Comparison of ENCODE assay signal across 22 cellular contexts in genomic region chr11:133515075-133515474, GRCh38. TPM values are rescaled to one million over a fixed set of nuclear protein-coding genes. Genes with fewer than 3 reads are reported as not detected.
"Had no signal": no experiment of that assay in that cellular context is flagged by ENCODE, and none has a peak within 500 bp of the region (broad histone marks: within the 10 kb centered on the region; RNA-seq: fewer than 3 reads in every experiment).

No MANE protein-coding gene starts in this region.

- H3K4me1 ChIP-seq: body of pancreas, lower lobe of right lung, suprapubic skin had no signal

- DNase-seq: activated CD4-positive, alpha-beta T cell treated with anti-CD3 and anti-CD28 coated beads, Interleukin-2, amount 10 ng/mL, durations not matched to agents 24 days and 14 days; activated CD4-positive, CD25-positive, alpha-beta regulatory T cell; activated CD8-positive, alpha-beta memory T cell treated with anti-CD3 and anti-CD28 coated beads, Interleukin-2, amount 50 U/mL, for 4 hours; activated CD8-positive, alpha-beta T cell treated with anti-CD3 and anti-CD28 coated beads, Interleukin-2, amount 10 ng/mL, durations not matched to agents 7 days and 5 days; activated gamma-delta T cell; activated T-cell treated with anti-CD3 and anti-CD28 coated beads, Interleukin-2, amount 50 U/mL, for 72 hours; amygdala; effector CD4-positive, alpha-beta T cell; foreskin fibroblast; head of caudate nucleus; lower lobe of right lung; right lobe of liver; trophoblast cell had no signal

- H3K36me3 Mint-ChIP-seq: activated naive CD8-positive, alpha-beta T cell had no signal

- ATAC-seq: activated CD8-positive, alpha-beta T cell treated with anti-CD3 and anti-CD28 coated beads, Interleukin-2, amount 10 ng/mL, durations not matched to agents 7 days and 5 days; activated T-cell treated with anti-CD3 and anti-CD28 coated beads, Interleukin-2, amount 50 U/mL, for 72 hours; body of pancreas; lower lobe of right lung; right lobe of liver had no signal

- H3K9me3 ChIP-seq: body of pancreas, lower lobe of right lung, right lobe of liver, suprapubic skin had no signal

- H3K27me3 Mint-ChIP-seq: activated CD4-positive, alpha-beta T cell treated with anti-CD3 and anti-CD28 coated beads, Interleukin-2, amount 10 ng/mL, durations not matched to agents 24 days and 14 days; central memory CD8-positive, alpha-beta T cell; stimulated activated naive CD8-positive, alpha-beta T cell treated with anti-CD3 and anti-CD28 coated beads, Interleukin-15, Interleukin-2, amounts not matched to agents 100 ng/mL and 50 ng/mL, for 24 hours had no signal

- H3K27ac Mint-ChIP-seq: activated CD4-positive, alpha-beta T cell treated with anti-CD3 and anti-CD28 coated beads, Interleukin-2, amount 10 ng/mL, durations not matched to agents 24 days and 14 days; activated CD8-positive, alpha-beta T cell treated with anti-CD3 and anti-CD28 coated beads, Interleukin-2, amount 10 ng/mL, durations not matched to agents 7 days and 5 days; activated naive CD8-positive, alpha-beta T cell; activated T-cell treated with anti-CD3 and anti-CD28 coated beads, Interleukin-2, amount 50 U/mL, for 72 hours; nephron; stimulated activated naive CD8-positive, alpha-beta T cell treated with anti-CD3 and anti-CD28 coated beads, Interleukin-15, Interleukin-2, amounts not matched to agents 100 ng/mL and 50 ng/mL, for 24 hours had no signal

- H3K4me2 ChIP-seq: smooth muscle cell had no signal

- H3K4me3 Mint-ChIP-seq: activated CD4-positive, alpha-beta T cell treated with anti-CD3 and anti-CD28 coated beads, Interleukin-2, amount 10 ng/mL, durations not matched to agents 24 days and 14 days; activated CD8-positive, alpha-beta T cell treated with anti-CD3 and anti-CD28 coated beads, Interleukin-2, amount 10 ng/mL, durations not matched to agents 7 days and 5 days; activated naive CD8-positive, alpha-beta T cell; activated T-cell treated with anti-CD3 and anti-CD28 coated beads, Interleukin-2, amount 50 U/mL, for 72 hours; central memory CD8-positive, alpha-beta T cell; nephron; stimulated activated naive CD8-positive, alpha-beta T cell treated with anti-CD3 and anti-CD28 coated beads, Interleukin-15, Interleukin-2, amounts not matched to agents 100 ng/mL and 50 ng/mL, for 24 hours had no signal

- H3K9me3 Mint-ChIP-seq: activated CD4-positive, alpha-beta T cell treated with anti-CD3 and anti-CD28 coated beads, Interleukin-2, amount 10 ng/mL, durations not matched to agents 24 days and 14 days; nephron; stimulated activated naive CD8-positive, alpha-beta T cell treated with anti-CD3 and anti-CD28 coated beads, Interleukin-15, Interleukin-2, amounts not matched to agents 100 ng/mL and 50 ng/mL, for 24 hours had no signal

- H3K4me1 Mint-ChIP-seq: activated CD4-positive, alpha-beta T cell treated with anti-CD3 and anti-CD28 coated beads, Interleukin-2, amount 10 ng/mL, durations not matched to agents 24 days and 14 days; central memory CD8-positive, alpha-beta T cell; nephron had no signal

- H3K4me3 ChIP-seq: body of pancreas, coronary artery, lower lobe of right lung, right lobe of liver, smooth muscle cell, suprapubic skin had no signal

- H3K27me3 ChIP-seq: body of pancreas, right lobe of liver, suprapubic skin had no signal

- H3K36me3 ChIP-seq: lower lobe of right lung, right lobe of liver, suprapubic skin had no signal

- H3K27ac ChIP-seq: body of pancreas, coronary artery, lower lobe of right lung, right lobe of liver, suprapubic skin had no signal

RNA-seq across cellular contexts. Expression of gene OPCML, which starts 17.2 kb away (rescaled TPM):
- total RNA-seq: activated CD4-positive, alpha-beta T cell treated with anti-CD3 and anti-CD28 coated beads, Interleukin-2, amount 10 ng/mL, durations not matched to agents 24 days and 14 days; activated CD8-positive, alpha-beta T cell treated with anti-CD3 and anti-CD28 coated beads, Interleukin-2, amount 10 ng/mL, durations not matched to agents 7 days and 5 days; activated T-cell treated with anti-CD3 and anti-CD28 coated beads, Interleukin-2, amount 50 U/mL, for 72 hours; pulmonary artery endothelial cell had no signal
